Comparison of ENCODE assay signal across 1 cellular context in the genomic region with DNA sequence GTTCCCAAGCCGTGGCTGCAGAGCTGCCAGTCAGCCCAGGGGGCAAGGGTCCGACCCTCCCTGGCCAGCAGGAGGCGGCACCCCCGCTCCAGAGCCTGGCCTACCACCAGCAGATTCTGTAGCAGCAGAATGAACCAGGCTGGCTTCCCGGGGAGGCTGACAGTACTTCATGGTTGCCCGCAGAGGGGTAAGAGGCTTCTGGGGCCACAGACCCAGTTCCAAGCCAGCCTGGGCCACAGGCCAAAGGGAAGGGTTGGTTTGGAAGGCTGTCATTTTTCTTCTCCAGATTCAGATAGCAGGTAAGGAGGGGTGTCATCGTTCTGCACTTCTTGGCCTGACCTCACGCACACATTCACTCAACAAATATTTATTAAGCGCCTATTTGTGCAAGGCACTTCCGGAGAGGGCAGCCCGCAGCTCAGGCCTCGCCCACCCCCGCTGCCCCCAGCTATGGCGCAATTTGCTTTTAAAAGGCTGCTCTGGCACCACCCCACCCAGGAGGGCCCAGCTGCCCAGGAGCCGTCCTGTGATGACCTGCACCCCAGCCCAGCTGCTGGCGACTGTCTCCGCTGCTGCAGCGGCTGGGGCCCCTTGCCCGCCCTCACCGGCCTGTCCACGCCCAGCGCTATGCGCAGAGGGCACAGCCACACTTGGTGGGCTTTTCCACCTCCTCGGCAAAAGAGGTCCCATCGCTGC.
TF ChIP-seq lines count a peak whose summit lies in the region.

No MANE protein-coding gene starts in this region.

TF ChIP-seq in HepG2, 621 proteins besides CTCF, POLR2A, EP300 and RAD21 (continued from another document and continues in another):
- TF ChIP-seq, protein P1, sequence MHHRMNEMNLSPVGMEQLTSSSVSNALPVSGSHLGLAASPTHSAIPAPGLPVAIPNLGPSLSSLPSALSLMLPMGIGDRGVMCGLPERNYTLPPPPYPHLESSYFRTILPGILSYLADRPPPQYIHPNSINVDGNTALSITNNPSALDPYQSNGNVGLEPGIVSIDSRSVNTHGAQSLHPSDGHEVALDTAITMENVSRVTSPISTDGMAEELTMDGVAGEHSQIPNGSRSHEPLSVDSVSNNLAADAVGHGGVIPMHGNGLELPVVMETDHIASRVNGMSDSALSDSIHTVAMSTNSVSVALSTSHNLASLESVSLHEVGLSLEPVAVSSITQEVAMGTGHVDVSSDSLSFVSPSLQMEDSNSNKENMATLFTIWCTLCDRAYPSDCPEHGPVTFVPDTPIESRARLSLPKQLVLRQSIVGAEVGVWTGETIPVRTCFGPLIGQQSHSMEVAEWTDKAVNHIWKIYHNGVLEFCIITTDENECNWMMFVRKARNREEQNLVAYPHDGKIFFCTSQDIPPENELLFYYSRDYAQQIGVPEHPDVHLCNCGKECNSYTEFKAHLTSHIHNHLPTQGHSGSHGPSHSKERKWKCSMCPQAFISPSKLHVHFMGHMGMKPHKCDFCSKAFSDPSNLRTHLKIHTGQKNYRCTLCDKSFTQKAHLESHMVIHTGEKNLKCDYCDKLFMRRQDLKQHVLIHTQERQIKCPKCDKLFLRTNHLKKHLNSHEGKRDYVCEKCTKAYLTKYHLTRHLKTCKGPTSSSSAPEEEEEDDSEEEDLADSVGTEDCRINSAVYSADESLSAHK (CRISPR knock-in tag; IDR thresholded peaks at IDR 0.05; ENCODE audit: borderline replicate concordance): no peak
- TF ChIP-seq, protein P2, sequence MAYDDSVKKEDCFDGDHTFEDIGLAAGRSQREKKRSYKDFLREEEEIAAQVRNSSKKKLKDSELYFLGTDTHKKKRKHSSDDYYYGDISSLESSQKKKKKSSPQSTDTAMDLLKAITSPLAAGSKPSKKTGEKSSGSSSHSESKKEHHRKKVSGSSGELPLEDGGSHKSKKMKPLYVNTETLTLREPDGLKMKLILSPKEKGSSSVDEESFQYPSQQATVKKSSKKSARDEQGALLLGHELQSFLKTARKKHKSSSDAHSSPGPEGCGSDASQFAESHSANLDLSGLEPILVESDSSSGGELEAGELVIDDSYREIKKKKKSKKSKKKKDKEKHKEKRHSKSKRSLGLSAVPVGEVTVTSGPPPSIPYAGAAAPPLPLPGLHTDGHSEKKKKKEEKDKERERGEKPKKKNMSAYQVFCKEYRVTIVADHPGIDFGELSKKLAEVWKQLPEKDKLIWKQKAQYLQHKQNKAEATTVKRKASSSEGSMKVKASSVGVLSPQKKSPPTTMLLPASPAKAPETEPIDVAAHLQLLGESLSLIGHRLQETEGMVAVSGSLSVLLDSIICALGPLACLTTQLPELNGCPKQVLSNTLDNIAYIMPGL (CRISPR knock-in tag; IDR thresholded peaks at IDR 0.05; ENCODE audit: borderline replicate concordance in 1 of 2, low read depth in 1 of 2): peak in 1 of 2 experiments; percentile 69; a peak in 1 of 4 replicates
- TF ChIP-seq ZNF878 (CRISPR knock-in tag; IDR thresholded peaks at IDR 0.05) (0 out of 2 replicates have a peak, but pooled peaks have one; percentile 42), DNMT3B (CRISPR knock-in tag; conservative IDR thresholded peaks at IDR 0.05) (no peak), FOXA1 (IDR thresholded peaks at IDR 0.05) (no peak), FOXA1 (CRISPR knock-in tag; IDR thresholded peaks at IDR 0.05) (peak; percentile 43), PCBP2 (optimal IDR thresholded peaks at IDR 0.05; ENCODE audit: low read depth, low read length, poor library complexity, severe bottlenecking) (no peak), CCDC6 (CRISPR knock-in tag; IDR thresholded peaks at IDR 0.05) (peak; percentile 81; the same call in 1 of the 2 replicates), ZNF891 (CRISPR knock-in tag; IDR thresholded peaks at IDR 0.05) (no peak), HOXA9 (CRISPR knock-in tag; IDR thresholded peaks at IDR 0.05; ENCODE audit: borderline replicate concordance) (no peak), ZNF788 (CRISPR knock-in tag; IDR thresholded peaks at IDR 0.05; ENCODE audit: borderline replicate concordance) (peak; percentile 55), SOX6 (IDR thresholded peaks at IDR 0.05) (no peak), SOX6 (CRISPR knock-in tag; IDR thresholded peaks at IDR 0.05) (peak; percentile 39; the same call in 1 of the 2 replicates), FOSL1 (CRISPR knock-in tag; IDR thresholded peaks at IDR 0.05; ENCODE audit: borderline replicate concordance) (no peak), ESRRA (CRISPR knock-in tag; IDR thresholded peaks at IDR 0.05; ENCODE audit: low read depth) (no peak), KLF16 (CRISPR knock-in tag; IDR thresholded peaks at IDR 0.05) (0 out of 4 replicates have a peak, but pooled peaks of 1 of the 2 experiments have one; percentile 57), SP2 (CRISPR knock-in tag; IDR thresholded peaks at IDR 0.05) (0 out of 2 replicates have a peak, but pooled peaks have one; percentile 18), ZNF263 (CRISPR knock-in tag; IDR thresholded peaks at IDR 0.05) (peak; percentile 22; the same call in 1 of the 2 replicates)
- TF ChIP-seq, protein P3, sequence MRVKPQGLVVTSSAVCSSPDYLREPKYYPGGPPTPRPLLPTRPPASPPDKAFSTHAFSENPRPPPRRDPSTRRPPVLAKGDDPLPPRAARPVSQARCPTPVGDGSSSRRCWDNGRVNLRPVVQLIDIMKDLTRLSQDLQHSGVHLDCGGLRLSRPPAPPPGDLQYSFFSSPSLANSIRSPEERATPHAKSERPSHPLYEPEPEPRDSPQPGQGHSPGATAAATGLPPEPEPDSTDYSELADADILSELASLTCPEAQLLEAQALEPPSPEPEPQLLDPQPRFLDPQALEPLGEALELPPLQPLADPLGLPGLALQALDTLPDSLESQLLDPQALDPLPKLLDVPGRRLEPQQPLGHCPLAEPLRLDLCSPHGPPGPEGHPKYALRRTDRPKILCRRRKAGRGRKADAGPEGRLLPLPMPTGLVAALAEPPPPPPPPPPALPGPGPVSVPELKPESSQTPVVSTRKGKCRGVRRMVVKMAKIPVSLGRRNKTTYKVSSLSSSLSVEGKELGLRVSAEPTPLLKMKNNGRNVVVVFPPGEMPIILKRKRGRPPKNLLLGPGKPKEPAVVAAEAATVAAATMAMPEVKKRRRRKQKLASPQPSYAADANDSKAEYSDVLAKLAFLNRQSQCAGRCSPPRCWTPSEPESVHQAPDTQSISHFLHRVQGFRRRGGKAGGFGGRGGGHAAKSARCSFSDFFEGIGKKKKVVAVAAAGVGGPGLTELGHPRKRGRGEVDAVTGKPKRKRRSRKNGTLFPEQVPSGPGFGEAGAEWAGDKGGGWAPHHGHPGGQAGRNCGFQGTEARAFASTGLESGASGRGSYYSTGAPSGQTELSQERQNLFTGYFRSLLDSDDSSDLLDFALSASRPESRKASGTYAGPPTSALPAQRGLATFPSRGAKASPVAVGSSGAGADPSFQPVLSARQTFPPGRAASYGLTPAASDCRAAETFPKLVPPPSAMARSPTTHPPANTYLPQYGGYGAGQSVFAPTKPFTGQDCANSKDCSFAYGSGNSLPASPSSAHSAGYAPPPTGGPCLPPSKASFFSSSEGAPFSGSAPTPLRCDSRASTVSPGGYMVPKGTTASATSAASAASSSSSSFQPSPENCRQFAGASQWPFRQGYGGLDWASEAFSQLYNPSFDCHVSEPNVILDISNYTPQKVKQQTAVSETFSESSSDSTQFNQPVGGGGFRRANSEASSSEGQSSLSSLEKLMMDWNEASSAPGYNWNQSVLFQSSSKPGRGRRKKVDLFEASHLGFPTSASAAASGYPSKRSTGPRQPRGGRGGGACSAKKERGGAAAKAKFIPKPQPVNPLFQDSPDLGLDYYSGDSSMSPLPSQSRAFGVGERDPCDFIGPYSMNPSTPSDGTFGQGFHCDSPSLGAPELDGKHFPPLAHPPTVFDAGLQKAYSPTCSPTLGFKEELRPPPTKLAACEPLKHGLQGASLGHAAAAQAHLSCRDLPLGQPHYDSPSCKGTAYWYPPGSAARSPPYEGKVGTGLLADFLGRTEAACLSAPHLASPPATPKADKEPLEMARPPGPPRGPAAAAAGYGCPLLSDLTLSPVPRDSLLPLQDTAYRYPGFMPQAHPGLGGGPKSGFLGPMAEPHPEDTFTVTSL (CRISPR knock-in tag; IDR thresholded peaks at IDR 0.05; ENCODE audit: borderline replicate concordance): no peak
- TF ChIP-seq, protein P4, sequence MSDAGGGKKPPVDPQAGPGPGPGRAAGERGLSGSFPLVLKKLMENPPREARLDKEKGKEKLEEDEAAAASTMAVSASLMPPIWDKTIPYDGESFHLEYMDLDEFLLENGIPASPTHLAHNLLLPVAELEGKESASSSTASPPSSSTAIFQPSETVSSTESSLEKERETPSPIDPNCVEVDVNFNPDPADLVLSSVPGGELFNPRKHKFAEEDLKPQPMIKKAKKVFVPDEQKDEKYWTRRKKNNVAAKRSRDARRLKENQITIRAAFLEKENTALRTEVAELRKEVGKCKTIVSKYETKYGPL (CRISPR knock-in tag; IDR thresholded peaks at IDR 0.05): no peak
- TF ChIP-seq, protein P5, sequence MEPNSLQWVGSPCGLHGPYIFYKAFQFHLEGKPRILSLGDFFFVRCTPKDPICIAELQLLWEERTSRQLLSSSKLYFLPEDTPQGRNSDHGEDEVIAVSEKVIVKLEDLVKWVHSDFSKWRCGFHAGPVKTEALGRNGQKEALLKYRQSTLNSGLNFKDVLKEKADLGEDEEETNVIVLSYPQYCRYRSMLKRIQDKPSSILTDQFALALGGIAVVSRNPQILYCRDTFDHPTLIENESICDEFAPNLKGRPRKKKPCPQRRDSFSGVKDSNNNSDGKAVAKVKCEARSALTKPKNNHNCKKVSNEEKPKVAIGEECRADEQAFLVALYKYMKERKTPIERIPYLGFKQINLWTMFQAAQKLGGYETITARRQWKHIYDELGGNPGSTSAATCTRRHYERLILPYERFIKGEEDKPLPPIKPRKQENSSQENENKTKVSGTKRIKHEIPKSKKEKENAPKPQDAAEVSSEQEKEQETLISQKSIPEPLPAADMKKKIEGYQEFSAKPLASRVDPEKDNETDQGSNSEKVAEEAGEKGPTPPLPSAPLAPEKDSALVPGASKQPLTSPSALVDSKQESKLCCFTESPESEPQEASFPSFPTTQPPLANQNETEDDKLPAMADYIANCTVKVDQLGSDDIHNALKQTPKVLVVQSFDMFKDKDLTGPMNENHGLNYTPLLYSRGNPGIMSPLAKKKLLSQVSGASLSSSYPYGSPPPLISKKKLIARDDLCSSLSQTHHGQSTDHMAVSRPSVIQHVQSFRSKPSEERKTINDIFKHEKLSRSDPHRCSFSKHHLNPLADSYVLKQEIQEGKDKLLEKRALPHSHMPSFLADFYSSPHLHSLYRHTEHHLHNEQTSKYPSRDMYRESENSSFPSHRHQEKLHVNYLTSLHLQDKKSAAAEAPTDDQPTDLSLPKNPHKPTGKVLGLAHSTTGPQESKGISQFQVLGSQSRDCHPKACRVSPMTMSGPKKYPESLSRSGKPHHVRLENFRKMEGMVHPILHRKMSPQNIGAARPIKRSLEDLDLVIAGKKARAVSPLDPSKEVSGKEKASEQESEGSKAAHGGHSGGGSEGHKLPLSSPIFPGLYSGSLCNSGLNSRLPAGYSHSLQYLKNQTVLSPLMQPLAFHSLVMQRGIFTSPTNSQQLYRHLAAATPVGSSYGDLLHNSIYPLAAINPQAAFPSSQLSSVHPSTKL (CRISPR knock-in tag; IDR thresholded peaks at IDR 0.05): peak; percentile 77
- TF ChIP-seq, protein P6, sequence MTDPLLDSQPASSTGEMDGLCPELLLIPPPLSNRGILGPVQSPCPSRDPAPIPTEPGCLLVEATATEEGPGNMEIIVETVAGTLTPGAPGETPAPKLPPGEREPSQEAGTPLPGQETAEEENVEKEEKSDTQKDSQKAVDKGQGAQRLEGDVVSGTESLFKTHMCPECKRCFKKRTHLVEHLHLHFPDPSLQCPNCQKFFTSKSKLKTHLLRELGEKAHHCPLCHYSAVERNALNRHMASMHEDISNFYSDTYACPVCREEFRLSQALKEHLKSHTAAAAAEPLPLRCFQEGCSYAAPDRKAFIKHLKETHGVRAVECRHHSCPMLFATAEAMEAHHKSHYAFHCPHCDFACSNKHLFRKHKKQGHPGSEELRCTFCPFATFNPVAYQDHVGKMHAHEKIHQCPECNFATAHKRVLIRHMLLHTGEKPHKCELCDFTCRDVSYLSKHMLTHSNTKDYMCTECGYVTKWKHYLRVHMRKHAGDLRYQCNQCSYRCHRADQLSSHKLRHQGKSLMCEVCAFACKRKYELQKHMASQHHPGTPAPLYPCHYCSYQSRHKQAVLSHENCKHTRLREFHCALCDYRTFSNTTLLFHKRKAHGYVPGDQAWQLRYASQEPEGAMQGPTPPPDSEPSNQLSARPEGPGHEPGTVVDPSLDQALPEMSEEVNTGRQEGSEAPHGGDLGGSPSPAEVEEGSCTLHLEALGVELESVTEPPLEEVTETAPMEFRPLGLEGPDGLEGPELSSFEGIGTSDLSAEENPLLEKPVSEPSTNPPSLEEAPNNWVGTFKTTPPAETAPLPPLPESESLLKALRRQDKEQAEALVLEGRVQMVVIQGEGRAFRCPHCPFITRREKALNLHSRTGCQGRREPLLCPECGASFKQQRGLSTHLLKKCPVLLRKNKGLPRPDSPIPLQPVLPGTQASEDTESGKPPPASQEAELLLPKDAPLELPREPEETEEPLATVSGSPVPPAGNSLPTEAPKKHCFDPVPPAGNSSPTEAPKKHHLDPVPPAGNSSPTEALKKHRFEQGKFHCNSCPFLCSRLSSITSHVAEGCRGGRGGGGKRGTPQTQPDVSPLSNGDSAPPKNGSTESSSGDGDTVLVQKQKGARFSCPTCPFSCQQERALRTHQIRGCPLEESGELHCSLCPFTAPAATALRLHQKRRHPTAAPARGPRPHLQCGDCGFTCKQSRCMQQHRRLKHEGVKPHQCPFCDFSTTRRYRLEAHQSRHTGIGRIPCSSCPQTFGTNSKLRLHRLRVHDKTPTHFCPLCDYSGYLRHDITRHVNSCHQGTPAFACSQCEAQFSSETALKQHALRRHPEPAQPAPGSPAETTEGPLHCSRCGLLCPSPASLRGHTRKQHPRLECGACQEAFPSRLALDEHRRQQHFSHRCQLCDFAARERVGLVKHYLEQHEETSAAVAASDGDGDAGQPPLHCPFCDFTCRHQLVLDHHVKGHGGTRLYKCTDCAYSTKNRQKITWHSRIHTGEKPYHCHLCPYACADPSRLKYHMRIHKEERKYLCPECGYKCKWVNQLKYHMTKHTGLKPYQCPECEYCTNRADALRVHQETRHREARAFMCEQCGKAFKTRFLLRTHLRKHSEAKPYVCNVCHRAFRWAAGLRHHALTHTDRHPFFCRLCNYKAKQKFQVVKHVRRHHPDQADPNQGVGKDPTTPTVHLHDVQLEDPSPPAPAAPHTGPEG (CRISPR knock-in tag; IDR thresholded peaks at IDR 0.05): no peak
- TF ChIP-seq, protein P7, sequence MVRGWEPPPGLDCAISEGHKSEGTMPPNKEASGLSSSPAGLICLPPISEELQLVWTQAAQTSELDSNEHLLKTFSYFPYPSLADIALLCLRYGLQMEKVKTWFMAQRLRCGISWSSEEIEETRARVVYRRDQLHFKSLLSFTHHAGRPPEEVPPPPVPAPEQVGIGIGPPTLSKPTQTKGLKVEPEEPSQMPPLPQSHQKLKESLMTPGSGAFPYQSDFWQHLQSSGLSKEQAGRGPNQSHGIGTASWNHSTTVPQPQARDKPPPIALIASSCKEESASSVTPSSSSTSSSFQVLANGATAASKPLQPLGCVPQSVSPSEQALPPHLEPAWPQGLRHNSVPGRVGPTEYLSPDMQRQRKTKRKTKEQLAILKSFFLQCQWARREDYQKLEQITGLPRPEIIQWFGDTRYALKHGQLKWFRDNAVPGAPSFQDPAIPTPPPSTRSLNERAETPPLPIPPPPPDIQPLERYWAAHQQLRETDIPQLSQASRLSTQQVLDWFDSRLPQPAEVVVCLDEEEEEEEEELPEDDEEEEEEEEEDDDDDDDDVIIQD (CRISPR knock-in tag; IDR thresholded peaks at IDR 0.05; ENCODE audit: low read depth): no peak
- TF ChIP-seq, protein P8, sequence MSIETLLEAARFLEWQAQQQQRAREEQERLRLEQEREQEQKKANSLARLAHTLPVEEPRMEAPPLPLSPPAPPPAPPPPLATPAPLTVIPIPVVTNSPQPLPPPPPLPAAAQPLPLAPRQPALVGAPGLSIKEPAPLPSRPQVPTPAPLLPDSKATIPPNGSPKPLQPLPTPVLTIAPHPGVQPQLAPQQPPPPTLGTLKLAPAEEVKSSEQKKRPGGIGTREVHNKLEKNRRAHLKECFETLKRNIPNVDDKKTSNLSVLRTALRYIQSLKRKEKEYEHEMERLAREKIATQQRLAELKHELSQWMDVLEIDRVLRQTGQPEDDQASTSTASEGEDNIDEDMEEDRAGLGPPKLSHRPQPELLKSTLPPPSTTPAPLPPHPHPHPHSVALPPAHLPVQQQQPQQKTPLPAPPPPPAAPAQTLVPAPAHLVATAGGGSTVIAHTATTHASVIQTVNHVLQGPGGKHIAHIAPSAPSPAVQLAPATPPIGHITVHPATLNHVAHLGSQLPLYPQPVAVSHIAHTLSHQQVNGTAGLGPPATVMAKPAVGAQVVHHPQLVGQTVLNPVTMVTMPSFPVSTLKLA (IDR thresholded peaks at IDR 0.05): no peak
